Comparison of ENCODE assay signal across 8 cellular contexts in the genomic region with DNA sequence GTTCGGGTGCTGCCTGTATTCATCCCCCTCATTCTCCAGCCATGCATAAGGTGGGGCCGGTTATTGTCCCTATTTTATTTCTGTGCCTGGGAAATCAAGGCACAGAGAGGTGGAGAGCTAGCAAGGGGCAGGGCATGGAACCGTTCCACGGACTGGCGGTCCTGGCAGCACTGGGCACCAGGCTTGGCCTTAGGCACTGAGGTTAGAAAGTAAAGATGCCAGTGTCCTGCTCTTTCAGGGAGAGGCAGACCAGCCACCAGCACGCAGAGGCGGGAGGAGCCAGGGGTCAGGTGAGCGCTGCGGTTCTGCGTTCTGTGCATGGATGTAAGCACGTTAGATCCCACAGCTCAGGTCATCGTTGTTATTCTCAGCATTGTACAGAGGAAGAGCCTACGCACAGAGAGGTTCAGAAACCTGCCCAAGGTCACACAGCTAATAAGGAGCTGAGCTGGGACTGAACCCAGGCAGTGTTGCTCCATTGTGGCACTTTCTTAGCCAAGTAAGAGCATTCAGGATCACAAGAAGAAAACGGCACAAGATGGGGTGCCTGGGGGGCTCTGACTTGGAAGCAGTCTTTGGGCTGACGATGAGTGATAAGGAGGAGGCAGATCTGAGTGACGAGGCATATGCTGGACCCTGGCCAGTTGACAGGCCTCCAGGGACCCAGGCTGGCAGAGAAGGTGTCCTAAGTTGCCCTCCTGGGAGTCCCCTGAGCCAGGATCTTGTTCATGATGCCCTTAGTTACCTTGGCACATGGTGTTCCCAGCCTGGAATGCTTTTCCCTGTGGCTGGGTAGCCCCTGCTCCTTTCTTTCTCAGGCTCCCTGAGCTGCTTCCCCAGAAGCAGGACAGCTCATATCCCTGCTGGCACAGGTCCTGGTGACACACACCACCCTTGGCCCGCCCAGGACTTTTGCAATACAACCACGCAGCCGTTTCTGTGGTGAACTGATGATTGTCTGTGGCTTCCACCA. TPM values are rescaled to one million over a fixed set of nuclear protein-coding genes. Genes with fewer than 3 reads are reported as not detected.
DNase-seq lines count a peak whose midpoint lies in the region; ATAC-seq and TF ChIP-seq lines count a peak whose summit lies in the region.

No MANE protein-coding gene starts in this region.

- no peak overlapping the region for H3K4me3 ChIP-seq in fibroblast of villous mesenchyme (ENCODE audit: low read depth, low read length)

- H3K27ac ChIP-seq in RWPE1 = peak overlapping the region; percentile 98

- no peak for ATAC-seq in GM18909 (IDR thresholded peaks at IDR 0.05; ENCODE audit: poor library complexity, unreplicated experiment)

- TF ChIP-seq CTCF in RWPE1 (conservative IDR thresholded peaks at IDR 0.05; ENCODE audit: low read depth) = no peak
- TF ChIP-seq CTCF in fibroblast of villous mesenchyme (IDR thresholded peaks at IDR 0.05; ENCODE audit: insufficient read depth, low read depth, low read length) = no peak

- POLR2A ChIA-PET in RWPE1 (lab: Yijun Ruan, JAX; ENCODE audit: low non-redundant PET) = no interaction called here

- CTCF ChIA-PET in RWPE1 (lab: Yijun Ruan, JAX) = interaction anchor here (0.6 to 1.4 kb wide), 7 partner anchors 11 to 285 kb away, joined by 3 to 6 read pairs (median 3); no protein-coding TSS in a partner anchor

- DNase-seq in ELR (ENCODE audit: low read depth) (peak; percentile 96), RWPE1 (ENCODE audit: low spot score) (peak; percentile 89), fibroblast of villous mesenchyme (ENCODE audit: low read depth) (peak; percentile 95), pulmonary artery endothelial cell (ENCODE audit: low read depth, low spot score) (peak; percentile 79), NCI-H1694 (lab: John Stamatoyannopoulos, UW) (no peak), GM19238 (ENCODE audit: insufficient read length, low spot score) (no peak)
- DNase-seq in stimulated activated naive CD4-positive, alpha-beta T cell (lab: John Stamatoyannopoulos, UW) = no peak

RNA-seq across cellular contexts. Expression of gene OSBPL5, which starts 41.1 kb away (rescaled TPM):
- 49.7 and 55.7 TPM in 2 replicates for total RNA-seq in fibroblast of villous mesenchyme
- 24.3 and 32.9 TPM in 2 replicates for total RNA-seq in pulmonary artery endothelial cell

Comparison
In these comparisons a context has a peak if more than half of its experiments do, and no peak if none do; other contexts are left out.
1. DNase-seq: peak in ELR (single experiment), RWPE1 (single experiment), fibroblast of villous mesenchyme (single experiment) and pulmonary artery endothelial cell (single experiment); none in stimulated activated naive CD4-positive, alpha-beta T cell (0 of 6), NCI-H1694 (single experiment) and GM19238 (single experiment).